ENCODE assay signal across 8 cellular contexts in the genomic region with DNA sequence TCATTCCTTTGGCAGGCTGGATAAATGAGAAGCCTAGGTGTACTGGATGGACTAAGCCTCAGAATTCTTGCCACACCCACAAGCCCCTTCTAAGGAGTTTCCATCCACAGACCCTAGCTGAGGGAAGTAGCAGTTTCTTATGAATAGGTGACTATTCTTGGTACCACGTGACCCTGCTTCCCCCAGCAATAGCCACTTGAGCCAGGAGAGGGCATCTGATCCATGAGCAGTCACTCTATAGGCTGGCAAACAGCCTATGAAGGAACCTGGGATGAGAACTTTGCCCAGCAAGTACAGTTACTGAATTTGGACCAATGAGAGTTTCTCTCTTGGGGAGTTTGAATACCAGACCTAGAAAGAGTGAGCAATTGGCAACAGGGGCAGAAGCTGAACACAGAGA.
A peak's percentile ranks its signal among the peaks of the same experiment; 100 is the strongest.
DNase-seq lines count a peak whose midpoint lies in the region; ATAC-seq, FAIRE-seq and TF ChIP-seq lines count a peak whose summit lies in the region.

No MANE protein-coding gene starts in this region.

- H3K4me3 ChIP-seq in endothelial cell of umbilical vein (replicated peaks in 1 of 3; ENCODE audit: insufficient read depth in 1 of 3, low read depth in 1 of 3, low read length in 3 of 3): no peak overlapping the region

- FAIRE-seq in GM18507 (lab: Jason Lieb, UNC): peak; percentile 39
- FAIRE-seq in endothelial cell of umbilical vein (lab: Jason Lieb, UNC): no peak

- no peak overlapping the region for H3K27ac ChIP-seq in endothelial cell of umbilical vein (ENCODE audit: insufficient read depth, low read depth, low read length)

- H3K9ac ChIP-seq in endothelial cell of umbilical vein (replicated peaks; ENCODE audit: extremely low read depth, insufficient read depth, low read length): no peak overlapping the region

- intact Hi-C loops in endothelial cell of umbilical vein (cut with micrococcal nuclease): no loop called here

- H2AFZ ChIP-seq in endothelial cell of umbilical vein (ENCODE audit: low read depth, low read length): no peak overlapping the region

- no peaks in the 10 kb centered on the region for H3K4me1 ChIP-seq in endothelial cell of umbilical vein (ENCODE audit: control insufficient read depth, extremely low read depth, insufficient read depth, low read length)

- no TSS peak for BruUV-seq in endothelial cell of umbilical vein (replicated peaks; lab: Mats Ljungman, UMichigan)

- peaks cover 3 to 5% of the 10 kb centered on the region in 2 experiments for H3K27me3 ChIP-seq in endothelial cell of umbilical vein (ENCODE audit: control insufficient read depth in 2 of 2, insufficient read depth in 2 of 2, low read length in 2 of 2)

- peak; percentile 51 for DNase-seq in AG08396 (ENCODE audit: low spot score)
- no peak for DNase-seq in GM18507 (ENCODE audit: extremely low spot score, insufficient read length, low read depth)
- peak; percentile 18 for DNase-seq in NCI-H226
- DNase-seq in endothelial cell of umbilical vein (ENCODE audit: low read depth, low spot score): peak; percentile 1
- no peak for DNase-seq in stimulated activated CD4-positive, alpha-beta T cell treated with anti-CD3 and anti-CD28 coated beads, Interleukin-4, amount 100 ng/mL, for 1 hour
- no peak for DNase-seq in anterior cingulate cortex (lab: John Stamatoyannopoulos, UW)
- DNase-seq in stimulated activated CD4-positive, alpha-beta T cell treated with anti-CD3 and anti-CD28 coated beads, Interleukin-2, amount 100 ng/mL, for 48 hours: no peak

- dilution Hi-C loops in endothelial cell of umbilical vein (cut with MboI; ENCODE audit: extremely low pct_ligation_motif_present, low sequenced_read_pairs): no loop called here

- peak in 1 of 2 donors; percentile 15 for TF ChIP-seq CTCF in endothelial cell of umbilical vein (IDR thresholded peaks at IDR 0.05; ENCODE audit: extremely low read depth in 1 of 2, insufficient read depth in 1 of 2, low read depth in 1 of 2, low read length in 2 of 2)

- no peaks in the 10 kb centered on the region for H3K36me3 ChIP-seq in endothelial cell of umbilical vein (ENCODE audit: control insufficient read depth in 2 of 2, extremely low read depth in 1 of 2, insufficient read depth in 2 of 2, low read length in 2 of 2)

- CTCF ChIA-PET in endothelial cell of umbilical vein (lab: Charles Lee): no interaction called here

- no peaks in the 10 kb centered on the region for H3K9me3 ChIP-seq in endothelial cell of umbilical vein (replicated peaks; ENCODE audit: control insufficient read depth, insufficient read depth, low read length)

- no peak for TF ChIP-seq POLR2A in endothelial cell of umbilical vein (IDR thresholded peaks at IDR 0.05; ENCODE audit: low read depth, low read length)

- POLR2A ChIA-PET in endothelial cell of umbilical vein (lab: Charles Lee): no interaction called here

- no peaks in the 10 kb centered on the region for H3K9me1 ChIP-seq in endothelial cell of umbilical vein (replicated peaks; ENCODE audit: control insufficient read depth, extremely low read depth, insufficient read depth, low read length)

- no peaks in the 10 kb centered on the region for H4K20me1 ChIP-seq in endothelial cell of umbilical vein (replicated peaks; ENCODE audit: control insufficient read depth, extremely low read depth, insufficient read depth, low read length)

- H3K79me2 ChIP-seq in endothelial cell of umbilical vein (ENCODE audit: control insufficient read depth, insufficient read depth, low read length): no peaks in the 10 kb centered on the region

- ATAC-seq in HG02763 (IDR thresholded peaks at IDR 0.05; ENCODE audit: unreplicated experiment): peak; percentile 53

- no peak overlapping the region for H3K4me2 ChIP-seq in endothelial cell of umbilical vein (ENCODE audit: insufficient read depth, low read length)

TF ChIP-seq in endothelial cell of umbilical vein, 7 proteins besides CTCF, POLR2A, EP300 and RAD21:
- no peak for TF ChIP-seq GATA2 (IDR thresholded peaks at IDR 0.05; ENCODE audit: insufficient read depth, insufficient read length, low read depth, low read length)
- TF ChIP-seq FOS (IDR thresholded peaks at IDR 0.05; ENCODE audit: borderline replicate concordance, insufficient read depth, low read length): no peak
- no peak for TF ChIP-seq POLR2AphosphoS5 (IDR thresholded peaks at IDR 0.05; ENCODE audit: insufficient read depth, low read depth, low read length)
- no peak for TF ChIP-seq MYC (IDR thresholded peaks at IDR 0.05; ENCODE audit: low read depth, low read length)
- TF ChIP-seq, protein P1, sequence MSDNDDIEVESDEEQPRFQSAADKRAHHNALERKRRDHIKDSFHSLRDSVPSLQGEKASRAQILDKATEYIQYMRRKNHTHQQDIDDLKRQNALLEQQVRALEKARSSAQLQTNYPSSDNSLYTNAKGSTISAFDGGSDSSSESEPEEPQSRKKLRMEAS (IDR thresholded peaks at IDR 0.05; ENCODE audit: insufficient read depth, insufficient read length): no peak
- no peak for TF ChIP-seq JUN (IDR thresholded peaks at IDR 0.05; ENCODE audit: borderline replicate concordance, insufficient read depth, insufficient read length, low read depth)
- no peak for TF ChIP-seq EZH2 (IDR thresholded peaks at IDR 0.05; ENCODE audit: borderline replicate concordance, low read depth, low read length, severe bottlenecking)

Comparison
In these comparisons a context has a peak if more than half of its experiments do, and no peak if none do; other contexts are left out.
1. DNase-seq: peak in AG08396 (single experiment), NCI-H226 (single experiment) and endothelial cell of umbilical vein (single experiment); none in GM18507 (single experiment), stimulated activated CD4-positive, alpha-beta T cell treated with anti-CD3 and anti-CD28 coated beads, Interleukin-4, amount 100 ng/mL, for 1 hour (single experiment), anterior cingulate cortex (0 of 58) and stimulated activated CD4-positive, alpha-beta T cell treated with anti-CD3 and anti-CD28 coated beads, Interleukin-2, amount 100 ng/mL, for 48 hours (0 of 2).